Comparison of ENCODE assay signal across 13 cellular contexts in genomic region chr12:92810370-92810769, GRCh38.
DNase-seq lines count a peak whose midpoint lies in the region; ATAC-seq and TF ChIP-seq lines count a peak whose summit lies in the region.
"Had no signal": no experiment of that assay in that cellular context is flagged by ENCODE, and none has a peak within 500 bp of the region (broad histone marks: within the 10 kb centered on the region; RNA-seq: fewer than 3 reads in every experiment).

No MANE protein-coding gene starts in this region.

- ATAC-seq in GM19395 (IDR thresholded peaks at IDR 0.05; ENCODE audit: unreplicated experiment) (peak; percentile 96), HG02678 (IDR thresholded peaks at IDR 0.05; ENCODE audit: unreplicated experiment) (peak; percentile 96), HG03469 (IDR thresholded peaks at IDR 0.05; ENCODE audit: unreplicated experiment) (peak; percentile 62)
- ATAC-seq: esophagus mucosa, heart right ventricle had no signal

- no peak for TF ChIP-seq CTCF in GM10266 (IDR thresholded peaks at IDR 0.05; ENCODE audit: control insufficient read depth, insufficient read depth, low read depth, missing control alignments)

- DNase-seq in GM10266 (ENCODE audit: extremely low spot score) = peak; percentile 13
- DNase-seq in stimulated activated CD4-positive, alpha-beta T cell treated with anti-CD3 and anti-CD28 coated beads, Interleukin-15, amount 100 ng/mL, for 24 hours = no peak
- no peak for DNase-seq in NCI-H1930 (lab: John Stamatoyannopoulos, UW)
- no peak for DNase-seq in NCI-H2196 treated with DMSO at 0.1 percent for 48 hours (lab: John Stamatoyannopoulos, UW; ENCODE audit: unreplicated experiment)
- DNase-seq in T1000 (lab: John Stamatoyannopoulos, UW) = no peak
- DNase-seq: activated naive CD4-positive, alpha-beta T cell treated with Interleukin-2 at 50 U/mL for 16 hours; heart right ventricle; NCI-H2029; NCI-H69 had no signal
